In genomic region chr21:32426592-32427051, GRCh38 we compare ENCODE assay signal across 12 cellular contexts. TPM values are rescaled to one million over a fixed set of nuclear protein-coding genes. Genes with fewer than 3 reads are reported as not detected.
A peak's percentile ranks its signal among the peaks of the same experiment; 100 is the strongest.
DNase-seq lines count a peak whose midpoint lies in the region.
"Had no signal": no experiment of that assay in that cellular context is flagged by ENCODE, and none has a peak within 500 bp of the region (broad histone marks: within the 10 kb centered on the region; RNA-seq: fewer than 3 reads in every experiment).

No MANE protein-coding gene starts in this region.

- peaks cover under 1 to 7% (median 7%) of the 10 kb centered on the region in 4 donors for H3K4me1 Mint-ChIP-seq in CD4-positive, alpha-beta memory T cell

- peaks cover 49% of the 10 kb centered on the region for H3K79me2 ChIP-seq in ACC112 (ENCODE audit: control insufficient read depth, insufficient read depth, low read length, unreplicated experiment)

- H3K4me3 ChIP-seq in ACC112 (ENCODE audit: low read depth, low read length) (peak overlapping the region; percentile 29; the same call in 1 of the 2 replicates), esophagus (ENCODE audit: low read depth in 1 of 2, low read length in 2 of 2) (no peak overlapping the region)
- H3K4me3 ChIP-seq in CD4-positive, alpha-beta memory T cell (ENCODE audit: low read length in 2 of 2): no peak overlapping the region

- peak; percentile 16 for DNase-seq in SK-MEL-5 (ENCODE audit: low read depth, low spot score)
- DNase-seq in medulla oblongata (ENCODE audit: extremely low spot score): peak; percentile 85
- DNase-seq in NCI-H524 (lab: John Stamatoyannopoulos, UW): no peak
- DNase-seq in KG1 (lab: John Stamatoyannopoulos, UW): no peak
- no peak for DNase-seq in CD4-positive, alpha-beta memory T cell
- no peak for DNase-seq in islet precursor cell
- DNase-seq: NCI-H2171 treated with DMSO at 0.1 percent for 48 hours; stimulated activated CD4-positive, alpha-beta T cell treated with anti-CD3 and anti-CD28 coated beads, Interleukin-12 subunit alpha, Interleukin-12 subunit beta, amount 100 ng/mL, for 4 hours had no signal

- in situ Hi-C loops in SK-MEL-5 (cut with HindIII; ENCODE audit: low pct_unique_long_range_greater_than_20kb, low sequenced_read_pairs): no loop called here

- peak overlapping the region; percentile 79 for H3K27ac ChIP-seq in ACC112 (ENCODE audit: low read depth, low read length)
- peak overlapping the region; percentile 65 to 66 for H3K27ac ChIP-seq in esophagus (ENCODE audit: low read depth in 2 of 2, low read length in 1 of 2)
- no peak overlapping the region for H3K27ac ChIP-seq in CD4-positive, alpha-beta memory T cell (ENCODE audit: low read depth, low read length)

- no peaks in the 10 kb centered on the region for H3K27me3 Mint-ChIP-seq in CD4-positive, alpha-beta memory T cell
- H3K27me3 Mint-ChIP-seq: dendritic cell treated with granulocyte-macrophage colony-stimulating factor and Interleukin-4, amounts not matched to agents 40 ng/mL and 50 ng/mL, for 4 days had no signal

- POLR2A ChIA-PET in CD4-positive, alpha-beta memory T cell (lab: Charles Lee; ENCODE audit: partially characterized antibody): no interaction called here

- CTCF ChIA-PET in CD4-positive, alpha-beta memory T cell (lab: Charles Lee; ENCODE audit: partially characterized antibody): interaction anchor here (0.8 kb wide), 1 partner anchor 143 kb away, joined by 3 read pairs; no protein-coding TSS in a partner anchor

- H3K4me1 ChIP-seq in ACC112 (ENCODE audit: control insufficient read depth, insufficient read depth, low read length, unreplicated experiment) (peaks cover 52% of the 10 kb centered on the region), esophagus (ENCODE audit: control insufficient read depth in 2 of 2, insufficient read depth in 2 of 2, low read length in 1 of 2) (no peaks in the 10 kb centered on the region)
- H3K4me1 ChIP-seq in CD4-positive, alpha-beta memory T cell (ENCODE audit: insufficient read depth, low read length): no peaks in the 10 kb centered on the region

- intact Hi-C loops in CD4-positive, alpha-beta memory T cell (cut with micrococcal nuclease): no loop called here

- H3K9me3 Mint-ChIP-seq in CD4-positive, alpha-beta memory T cell: peaks cover 0 to 5% (median 0%) of the 10 kb centered on the region in 8 donors

- peak overlapping the region in 2 of 7 donors; percentile 1 to 62 for H3K27ac Mint-ChIP-seq in CD4-positive, alpha-beta memory T cell
- H3K27ac Mint-ChIP-seq: activated T-helper 2 cell treated with anti-CD3 and anti-CD28 coated beads, Interferon-gamma antibody, Interleukin-2, Interleukin-4, amounts not matched to agents 10 μg/mL and 5 μg/mL and 100 μg/mL, durations not matched to agents 14 hours and 24 hours and 36 hours; dendritic cell treated with granulocyte-macrophage colony-stimulating factor and Interleukin-4, amounts not matched to agents 40 ng/mL and 50 ng/mL, for 4 days had no signal

- H3K9me3 ChIP-seq in esophagus (ENCODE audit: control insufficient read depth in 2 of 2, insufficient read depth in 1 of 2, low read depth in 1 of 2, low read length in 1 of 2): no peaks in the 10 kb centered on the region
- no peaks in the 10 kb centered on the region for H3K9me3 ChIP-seq in CD4-positive, alpha-beta memory T cell (ENCODE audit: control insufficient read depth in 1 of 2, low read length in 2 of 2)

- H3K36me3 Mint-ChIP-seq in CD4-positive, alpha-beta memory T cell: peaks cover 14 to 26% of the 10 kb centered on the region in 2 donors

- H3K27me3 ChIP-seq in ACC112 (ENCODE audit: insufficient read depth, low read length): no peaks in the 10 kb centered on the region
- no peaks in the 10 kb centered on the region for H3K27me3 ChIP-seq in esophagus (ENCODE audit: control insufficient read depth in 1 of 2, insufficient read depth in 2 of 2, low read length in 2 of 2)
- no peaks in the 10 kb centered on the region for H3K27me3 ChIP-seq in CD4-positive, alpha-beta memory T cell (ENCODE audit: insufficient read depth, low read length)

- H2AFZ ChIP-seq in ACC112 (ENCODE audit: low read length, unreplicated experiment): no peak overlapping the region

- 43 to 68% methylated on average over 6 of the region's 6 CpGs for WGBS in esophagus, 2 donors

- H3K4me3 Mint-ChIP-seq in CD4-positive, alpha-beta memory T cell: no peak overlapping the region
- H3K4me3 Mint-ChIP-seq: dendritic cell treated with granulocyte-macrophage colony-stimulating factor and Interleukin-4, amounts not matched to agents 40 ng/mL and 50 ng/mL, for 4 days had no signal

- H3K36me3 ChIP-seq in ACC112 (ENCODE audit: insufficient read depth, low read length) (peaks cover 10% of the 10 kb centered on the region), esophagus (ENCODE audit: control insufficient read depth in 2 of 2, insufficient read depth in 2 of 2, low read length in 1 of 2) (no peaks in the 10 kb centered on the region)
- H3K36me3 ChIP-seq in CD4-positive, alpha-beta memory T cell (ENCODE audit: insufficient read depth, low read length): no peaks in the 10 kb centered on the region

RNA-seq across cellular contexts. Expression of gene EVA1C, which starts 14.1 kb away (rescaled TPM):
- total RNA-seq in SK-MEL-5 (2014; rRNA removed; shearing (Covaris generic)): 1.1 and 5.0 TPM in 2 replicates
- 3.1 and 3.2 TPM in 2 replicates for polyA plus RNA-seq in SK-MEL-5 (2015; cell fraction: cytosol; rRNA removed)
- 1.8 and 4.6 TPM in 2 replicates for polyA plus RNA-seq in SK-MEL-5 (2015; cell fraction: nucleus; rRNA removed)
- polyA plus RNA-seq in esophagus: 10 to 100 TPM; 18.3 to 21.1 TPM
- 10 to 100 TPM; 17.1 to 17.2 TPM for total RNA-seq in CD4-positive, alpha-beta memory T cell
- polyA plus RNA-seq in CD4-positive, alpha-beta memory T cell: 10 to 100 TPM; 17.2 to 23.9 TPM

RNA-seq across cellular contexts. Expression of gene URB1, which starts 33.8 kb away (rescaled TPM):
- total RNA-seq in SK-MEL-5 (2014; rRNA removed; shearing (Covaris generic)): 33.7 and 34.2 TPM in 2 replicates
- polyA plus RNA-seq in SK-MEL-5 (2015; cell fraction: cytosol; rRNA removed): 29.9 and 40.6 TPM in 2 replicates
- polyA plus RNA-seq in SK-MEL-5 (2015; cell fraction: nucleus; rRNA removed): 23.1 and 28.9 TPM in 2 replicates
- polyA plus RNA-seq in esophagus: 1 to 10 TPM; 4.6 to 5.5 TPM
- total RNA-seq in CD4-positive, alpha-beta memory T cell: 10 to 100 TPM; 13.9 to 15.2 TPM
- 1 to 10 TPM in 1 of 2 donors, under 1 TPM in 1; 0.55 to 3.3 TPM for polyA plus RNA-seq in CD4-positive, alpha-beta memory T cell

Comparison
In these comparisons a context has a peak if more than half of its experiments do, and no peak if none do; other contexts are left out.
1. DNase-seq: peak in SK-MEL-5 (single experiment) and medulla oblongata (single experiment); none in NCI-H524 (0 of 2), KG1 (single experiment), CD4-positive, alpha-beta memory T cell (0 of 5) and islet precursor cell (single experiment).